Comparison of ENCODE assay signal across 8 cellular contexts in the genomic region with DNA sequence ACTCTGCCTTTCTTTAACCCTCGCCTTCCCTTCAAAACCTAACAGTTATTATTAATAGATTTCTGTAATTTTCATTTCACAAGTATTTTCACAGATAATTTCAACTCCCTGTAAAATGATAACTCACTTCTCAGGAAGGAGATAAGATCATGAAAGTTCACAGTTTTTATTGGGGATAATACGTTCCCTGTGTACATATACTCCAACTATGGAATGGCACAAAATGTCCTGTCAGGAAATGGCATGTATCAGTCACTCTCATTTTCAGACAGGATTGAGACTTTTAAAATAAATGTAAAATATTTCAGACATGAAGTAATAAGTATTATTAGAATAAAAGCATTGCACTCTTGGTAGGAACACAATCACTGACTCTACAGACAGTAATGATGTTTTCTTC. TPM values are rescaled to one million over a fixed set of nuclear protein-coding genes. Genes with fewer than 3 reads are reported as not detected.
A peak's percentile ranks its signal among the peaks of the same experiment; 100 is the strongest.
DNase-seq lines count a peak whose midpoint lies in the region; ATAC-seq and TF ChIP-seq lines count a peak whose summit lies in the region.

No MANE protein-coding gene starts in this region.

- peaks cover 8% of the 10 kb centered on the region for H3K9me3 ChIP-seq in T-helper 17 cell (ENCODE audit: control insufficient read depth, low read length, poor library complexity, severe bottlenecking)

- no peak for DNase-seq in GM12865 (ENCODE audit: low read depth)
- no peak for DNase-seq in T-helper 17 cell
- no peak for DNase-seq in fibroblast of mammary gland (ENCODE audit: low read depth)
- DNase-seq in retinal pigment epithelial cell (ENCODE audit: low read depth), result no peak
- no peak for DNase-seq in stimulated activated CD4-positive, alpha-beta T cell treated with anti-CD3 and anti-CD28 coated beads, Interleukin-4, amount 100 ng/mL, for 4 hours
- no peak for DNase-seq in NCI-H526 (lab: John Stamatoyannopoulos, UW)

- H3K27me3 Mint-ChIP-seq in T-helper 17 cell, result no peaks in the 10 kb centered on the region

- no peak overlapping the region for H3K4me3 Mint-ChIP-seq in T-helper 17 cell

- ATAC-seq in T-helper 17 cell, result no peak
- ATAC-seq in GM18909 (IDR thresholded peaks at IDR 0.05; ENCODE audit: poor library complexity, unreplicated experiment), result no peak
- no peak for ATAC-seq in HG03565 (IDR thresholded peaks at IDR 0.05; ENCODE audit: unreplicated experiment)

- H3K27ac Mint-ChIP-seq in T-helper 17 cell, result peak overlapping the region; percentile 94

- H3K36me3 Mint-ChIP-seq in T-helper 17 cell (ENCODE audit: low read depth), result peaks cover 5% of the 10 kb centered on the region

- H3K4me3 ChIP-seq in GM12865 (ENCODE audit: low read depth, low read length), result peak overlapping the region; percentile 57
- H3K4me3 ChIP-seq in fibroblast of mammary gland (ENCODE audit: control insufficient read depth, low read depth, low read length), result peak overlapping the region; percentile 74
- H3K4me3 ChIP-seq in retinal pigment epithelial cell (ENCODE audit: low read length), result peak overlapping the region; percentile 82

- no peak for TF ChIP-seq CTCF in GM12865 (IDR thresholded peaks at IDR 0.05; ENCODE audit: insufficient read depth, low read depth, low read length, missing control alignments)
- TF ChIP-seq CTCF in fibroblast of mammary gland (conservative IDR thresholded peaks at IDR 0.05; ENCODE audit: control insufficient read depth, insufficient read depth, low read depth, low read length), result no peak
- TF ChIP-seq CTCF in retinal pigment epithelial cell (conservative IDR thresholded peaks at IDR 0.05; ENCODE audit: low read depth, low read length), result no peak

- peaks cover 10% of the 10 kb centered on the region for H3K4me1 Mint-ChIP-seq in T-helper 17 cell

RNA-seq across cellular contexts. Expression of a gene that starts 0.9 kb away (rescaled TPM):
- 1 to 10 TPM; 8.7 to 9.5 TPM for total RNA-seq in T-helper 17 cell

RNA-seq across cellular contexts. Expression of a gene that starts 0.9 kb away (rescaled TPM):
- 1 to 10 TPM in 1 of 2 donors, under 1 TPM in 1; 0.77 to 1.1 TPM for total RNA-seq in T-helper 17 cell

RNA-seq across cellular contexts. Expression of a gene that starts 11.3 kb away (rescaled TPM):
- 1 to 10 TPM; 5.6 to 6.6 TPM for total RNA-seq in T-helper 17 cell

RNA-seq across cellular contexts. Expression of a gene that starts 27.2 kb away (rescaled TPM):
- 10 to 100 TPM; 58.9 to 66.7 TPM for total RNA-seq in T-helper 17 cell

RNA-seq across cellular contexts. Expression of a gene that starts 42.1 kb away (rescaled TPM):
- 1 to 10 TPM; 5.3 TPM for total RNA-seq in T-helper 17 cell
